28 cellular contexts compared by ENCODE assay signal in genomic region chr2:149205143-149205542, GRCh38.
"Had no signal": no experiment of that assay in that cellular context is flagged by ENCODE, and none has a peak within 500 bp of the region (broad histone marks: within the 10 kb centered on the region; RNA-seq: fewer than 3 reads in every experiment).

No MANE protein-coding gene starts in this region.

- H3K4me1 ChIP-seq: ascending aorta, Peyer's patch, SJSA1 had no signal

- H3K27me3 Mint-ChIP-seq: activated CD4-positive, alpha-beta memory T cell treated with anti-CD3 and anti-CD28 coated beads for 36 hours had no signal

- H3K4me3 Mint-ChIP-seq: activated CD4-positive, alpha-beta memory T cell treated with anti-CD3 and anti-CD28 coated beads for 36 hours; activated CD4-positive, alpha-beta T cell treated with anti-CD3 and anti-CD28 coated beads, Interleukin-2, amount 10 ng/mL, durations not matched to agents 7 days and 5 days; activated naive CD8-positive, alpha-beta T cell treated with anti-CD3 and anti-CD28 coated beads, Interleukin-2, amount 50 U/mL, for 24 hours; activated T-cell treated with anti-CD3 and anti-CD28 coated beads, Interleukin-2, amount 50 U/mL, for 4 hours; T-cell had no signal

- H3K9me3 Mint-ChIP-seq: activated CD4-positive, alpha-beta memory T cell treated with anti-CD3 and anti-CD28 coated beads for 36 hours; activated CD4-positive, alpha-beta T cell treated with anti-CD3 and anti-CD28 coated beads, Interleukin-2, amount 10 ng/mL, durations not matched to agents 7 days and 5 days; activated naive CD4-positive, alpha-beta T cell treated with anti-CD3 and anti-CD28 coated beads, Interleukin-2, amount 50 U/mL, for 72 hours; activated naive CD8-positive, alpha-beta T cell treated with anti-CD3 and anti-CD28 coated beads, Interleukin-2, amount 50 U/mL, for 24 hours; activated T-cell treated with anti-CD3 and anti-CD28 coated beads, Interleukin-2, amount 50 U/mL, for 4 hours; T-cell had no signal

- DNase-seq: activated CD4-positive, alpha-beta memory T cell treated with anti-CD3 and anti-CD28 coated beads for 36 hours; activated CD4-positive, alpha-beta T cell treated with anti-CD3 and anti-CD28 coated beads, Interleukin-2, amount 10 ng/mL, durations not matched to agents 7 days and 5 days; activated CD4-positive, CD25-positive, alpha-beta regulatory T cell; activated CD8-positive, alpha-beta memory T cell treated with anti-CD3 and anti-CD28 coated beads for 24 hours; activated effector memory CD4-positive, alpha-beta T cell treated with anti-CD3 and anti-CD28 coated beads, Interleukin-2, amount 50 U/mL, for 16 hours; activated naive CD4-positive, alpha-beta T cell treated with Interleukin-2 at 50 U/mL for 16 hours; activated naive CD8-positive, alpha-beta T cell treated with anti-CD3 and anti-CD28 coated beads, Interleukin-2, amount 50 U/mL, for 24 hours; activated T-cell treated with anti-CD3 and anti-CD28 coated beads, Interleukin-2, amount 50 U/mL, for 4 hours; amniotic stem cell; body of pancreas; central memory CD4-positive, alpha-beta T cell; NCI-H1092; NCI-H1436; NCI-H1694 treated with DMSO at 0.1 percent for 48 hours; NCI-H2029 treated with DMSO at 0.1 percent for 48 hours; NCI-H345; NCI-H510A treated with DMSO at 0.1 percent for 48 hours; NCI-H69; Peyer's patch; Right ventricle myocardium superior; T-cell had no signal

- H3K27me3 ChIP-seq: ascending aorta, body of pancreas, Peyer's patch, SJSA1 had no signal

- H3K4me1 Mint-ChIP-seq: activated CD4-positive, alpha-beta T cell treated with anti-CD3 and anti-CD28 coated beads, Interleukin-2, amount 10 ng/mL, durations not matched to agents 7 days and 5 days; activated naive CD8-positive, alpha-beta T cell treated with anti-CD3 and anti-CD28 coated beads, Interleukin-2, amount 50 U/mL, for 24 hours; T-cell had no signal

- FAIRE-seq: bronchial epithelial cell had no signal

- H3K36me3 Mint-ChIP-seq: activated CD4-positive, alpha-beta memory T cell treated with anti-CD3 and anti-CD28 coated beads for 36 hours; activated naive CD4-positive, alpha-beta T cell treated with anti-CD3 and anti-CD28 coated beads, Interleukin-2, amount 50 U/mL, for 72 hours; T-cell had no signal

- H3K4me2 ChIP-seq: KMS-11 had no signal

- H3K9ac ChIP-seq: KMS-11 had no signal

- H3K27ac Mint-ChIP-seq: activated CD4-positive, alpha-beta memory T cell treated with anti-CD3 and anti-CD28 coated beads for 36 hours; activated CD4-positive, alpha-beta T cell treated with anti-CD3 and anti-CD28 coated beads, Interleukin-2, amount 10 ng/mL, durations not matched to agents 7 days and 5 days; activated naive CD4-positive, alpha-beta T cell treated with anti-CD3 and anti-CD28 coated beads, Interleukin-2, amount 50 U/mL, for 72 hours; activated naive CD8-positive, alpha-beta T cell treated with anti-CD3 and anti-CD28 coated beads, Interleukin-2, amount 50 U/mL, for 24 hours; T-cell had no signal

- ATAC-seq: activated naive CD4-positive, alpha-beta T cell treated with anti-CD3 and anti-CD28 coated beads, Interleukin-2, amount 50 U/mL, for 72 hours; activated naive CD8-positive, alpha-beta T cell treated with anti-CD3 and anti-CD28 coated beads, Interleukin-2, amount 50 U/mL, for 24 hours; activated T-cell treated with anti-CD3 and anti-CD28 coated beads, Interleukin-2, amount 50 U/mL, for 4 hours; T-cell had no signal

- H3K9me3 ChIP-seq: ascending aorta, body of pancreas, Peyer's patch, SJSA1 had no signal

- H3K4me3 ChIP-seq: ascending aorta, body of pancreas, Peyer's patch, SJSA1 had no signal

- H3K27ac ChIP-seq: ascending aorta, body of pancreas, KMS-11, Peyer's patch, RWPE1, SJSA1, VCaP had no signal

- H3K36me3 ChIP-seq: ascending aorta, Peyer's patch had no signal
